23 cellular contexts compared by ENCODE assay signal in the genomic region with DNA sequence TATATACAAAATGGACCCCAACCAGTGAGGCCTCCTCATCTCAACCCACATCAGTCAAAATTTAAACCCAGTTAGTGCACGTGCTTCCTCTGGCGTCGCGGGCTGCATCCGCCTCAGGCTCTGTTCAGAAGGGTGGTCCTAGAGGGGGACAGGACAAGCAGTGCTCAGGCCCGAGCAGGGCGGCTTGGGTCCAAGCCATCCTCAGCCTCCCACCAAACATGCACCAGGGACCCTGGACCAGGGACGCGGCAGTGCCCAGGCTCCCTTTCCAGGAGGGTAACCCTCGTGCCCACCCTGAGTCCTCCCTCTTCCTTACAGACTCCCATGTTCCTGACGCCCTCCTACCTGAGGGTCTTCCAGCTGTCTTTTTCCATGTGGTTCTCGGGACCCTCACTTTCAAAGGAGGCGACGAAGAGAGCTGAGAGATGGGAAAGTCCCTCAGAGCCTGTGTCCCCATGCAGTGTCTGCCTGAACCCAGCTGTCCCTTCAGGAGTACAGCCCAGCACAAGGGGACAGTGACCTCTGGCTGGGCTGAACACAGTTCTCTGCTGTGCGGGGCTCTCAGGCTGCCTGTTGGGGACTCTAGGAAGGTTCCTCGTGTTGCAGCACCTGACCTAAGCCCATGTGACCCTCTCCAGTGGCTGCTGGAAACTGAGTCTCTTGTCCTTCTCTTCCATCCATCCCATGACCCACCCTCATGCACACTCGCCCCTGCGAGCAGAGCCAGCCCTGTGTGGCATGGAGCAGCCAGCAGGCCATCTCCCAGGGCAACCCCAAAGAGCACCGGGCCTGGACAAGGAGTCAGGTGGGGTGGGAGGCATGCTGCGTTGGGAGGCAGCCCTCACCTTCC. TPM values are rescaled to one million over a fixed set of nuclear protein-coding genes. Genes with fewer than 3 reads are reported as not detected.
DNase-seq lines count a peak whose midpoint lies in the region; ATAC-seq, FAIRE-seq and TF ChIP-seq lines count a peak whose summit lies in the region.
"Had no signal": no experiment of that assay in that cellular context is flagged by ENCODE, and none has a peak within 500 bp of the region (broad histone marks: within the 10 kb centered on the region; RNA-seq: fewer than 3 reads in every experiment).

No MANE protein-coding gene starts in this region.

- no peak for TF ChIP-seq CTCF in SK-N-SH (IDR thresholded peaks at IDR 0.05)
- no peak for TF ChIP-seq CTCF in GM13976 (IDR thresholded peaks at IDR 0.05; ENCODE audit: borderline replicate concordance, control extremely low read depth, extremely low read depth, insufficient read depth, missing control alignments)
- no peak for TF ChIP-seq CTCF in smooth muscle cell (IDR thresholded peaks at IDR 0.05; ENCODE audit: borderline replicate concordance, insufficient read depth, poor library complexity, severe bottlenecking)

- 81% methylated on average over 16 of the region's 20 CpGs for WGBS in SK-N-SH (ENCODE audit: low lambda C conversion rate)
- WGBS in smooth muscle cell (ENCODE audit: low lambda C conversion rate), result 97% methylated on average over 20 of the region's 20 CpGs

- DNase-seq in SK-N-SH, result peak; percentile 19
- DNase-seq in GM13976 (ENCODE audit: low spot score), result peak; percentile 26
- peak; percentile 4 to 6 for DNase-seq in frontal cortex (ENCODE audit: low spot score in 2 of 2)
- DNase-seq in posterior vena cava (ENCODE audit: low spot score), result peak; percentile 60
- no peak for DNase-seq in smooth muscle cell (lab: John Stamatoyannopoulos, UW; ENCODE audit: unreplicated experiment)
- DNase-seq: activated gamma-delta T cell treated with Interleukin-2 at 50 U/mL for 16 hours; activated T-cell treated with anti-CD3 and anti-CD28 coated beads for 4 hours; amniotic stem cell; DMS79; glutamatergic neuron; HCEC 1CT; MG63; NCI-H1417; NCI-H2107; NCI-H510A treated with DMSO at 0.1 percent for 48 hours; NK-92 treated with Interleukin-12 subunit alpha and Interleukin-12 subunit beta, amount 100 ng/mL, for 24 hours; stimulated activated CD4-positive, alpha-beta T cell treated with anti-CD3 and anti-CD28 coated beads, Interleukin-1b, Interleukin-23, amount 100 ng/mL, for 48 hours had no signal

- H3K9ac ChIP-seq in SK-N-SH (no peak overlapping the region), smooth muscle cell (ENCODE audit: low read depth) (no peak overlapping the region)

- H2AFZ ChIP-seq in SK-N-SH (ENCODE audit: low read depth), result no peak overlapping the region
- no peak overlapping the region for H2AFZ ChIP-seq in smooth muscle cell (ENCODE audit: low read depth)

- no peaks in the 10 kb centered on the region for H3K9me2 ChIP-seq in SK-N-SH

- POLR2A ChIA-PET in SK-N-SH (lab: Yijun Ruan, JAX), result no interaction called here

- H3K36me3 ChIP-seq in SK-N-SH (replicated peaks in 1 of 2; ENCODE audit: control insufficient read depth in 1 of 2, insufficient read depth in 2 of 2, low read length in 1 of 2), result peaks cover 0 to 4% of the 10 kb centered on the region in 2 experiments
- no peaks in the 10 kb centered on the region for H3K36me3 ChIP-seq in smooth muscle cell (ENCODE audit: low read depth)
- H3K36me3 ChIP-seq: MG63 had no signal

- in situ Hi-C loops in GM13976 (cut with MboI; ENCODE audit: low sequenced_read_pairs, unreplicated experiment), result no loop called here

- H3K27ac ChIP-seq in SK-N-SH (ENCODE audit: low read depth in 2 of 2, low read length in 1 of 2), result no peak overlapping the region
- no peak overlapping the region for H3K27ac ChIP-seq in smooth muscle cell (ENCODE audit: low read depth)
- H3K27ac ChIP-seq: 22Rv1 had no signal

- H3K4me2 ChIP-seq in SK-N-SH (no peak overlapping the region), smooth muscle cell (no peak overlapping the region)

- ATAC-seq in SK-N-SH treated with all-trans-retinoic acid at 6 μM for 48 hours, result no peak
- ATAC-seq in GM19328 (IDR thresholded peaks at IDR 0.05; ENCODE audit: unreplicated experiment), result no peak
- ATAC-seq in GM21447 (IDR thresholded peaks at IDR 0.05; ENCODE audit: unreplicated experiment), result no peak
- ATAC-seq: natural killer cell treated with Interleukin-12 subunit alpha and Interleukin-12 subunit beta and Interleukin-15 and Interleukin-18, amount 100 ng/mL, for 72 hours; Panc1 had no signal

- H3K4me3 ChIP-seq in SK-N-SH (ENCODE audit: low read depth in 2 of 2, low read length in 1 of 2) (no peak overlapping the region), smooth muscle cell (no peak overlapping the region)
- H3K4me3 ChIP-seq: MG63 had no signal

- H3F3A ChIP-seq in SK-N-SH (replicated peaks; ENCODE audit: insufficient read depth) (no peaks in the 10 kb centered on the region), smooth muscle cell (ENCODE audit: low read depth) (no peaks in the 10 kb centered on the region)

- TF ChIP-seq EP300 in SK-N-SH (IDR thresholded peaks at IDR 0.05; ENCODE audit: borderline replicate concordance in 1 of 2, low read depth in 1 of 2, low read length in 1 of 2), result no peak

- no peak for TF ChIP-seq RAD21 in SK-N-SH (IDR thresholded peaks at IDR 0.05; ENCODE audit: low read length)

- H3K9me3 ChIP-seq in SK-N-SH (no peaks in the 10 kb centered on the region), smooth muscle cell (replicated peaks; ENCODE audit: low read depth) (no peaks in the 10 kb centered on the region)
- H3K9me3 ChIP-seq: MG63 had no signal

- intact Hi-C loops in posterior vena cava (cut with DNase I), result no loop called here

- H3K79me2 ChIP-seq in SK-N-SH (ENCODE audit: insufficient read depth), result no peaks in the 10 kb centered on the region
- H3K79me2 ChIP-seq in smooth muscle cell (ENCODE audit: low read depth), result no peaks in the 10 kb centered on the region

- H4K20me1 ChIP-seq in SK-N-SH (ENCODE audit: insufficient read depth) (no peaks in the 10 kb centered on the region), smooth muscle cell (ENCODE audit: low read depth) (peaks cover 17% of the 10 kb centered on the region)

- CTCF ChIA-PET in SK-N-SH (lab: Yijun Ruan, JAX), result no interaction called here

- FAIRE-seq in frontal cortex (lab: Jason Lieb, UNC), result no peak

- H3K4me1 ChIP-seq in SK-N-SH (ENCODE audit: control insufficient read depth in 1 of 2, insufficient read depth in 2 of 2, low read depth in 1 of 2, low read length in 1 of 2) (peaks cover 0 to 9% of the 10 kb centered on the region in 2 experiments; a peak in 1 of 4 replicates), smooth muscle cell (ENCODE audit: low read depth) (no peaks in the 10 kb centered on the region)

- H3K27me3 ChIP-seq in SK-N-SH (ENCODE audit: insufficient read depth) (no peaks in the 10 kb centered on the region), smooth muscle cell (ENCODE audit: low read depth) (no peaks in the 10 kb centered on the region)
- H3K27me3 ChIP-seq: MG63 had no signal

TF ChIP-seq in SK-N-SH, 30 proteins besides CTCF, POLR2A, EP300 and RAD21 (continues in another document):
- TF ChIP-seq ELF1 (IDR thresholded peaks at IDR 0.05) (no peak), TAF1 (IDR thresholded peaks at IDR 0.05; ENCODE audit: borderline replicate concordance, low read depth, low read length) (no peak), FOXJ3 (CRISPR knock-in tag; IDR thresholded peaks at IDR 0.05) (no peak), TCF12 (IDR thresholded peaks at IDR 0.05) (no peak), RCOR1 (IDR thresholded peaks at IDR 0.05; ENCODE audit: low read length) (no peak), TEAD4 (IDR thresholded peaks at IDR 0.05; ENCODE audit: borderline replicate concordance, insufficient read depth) (no peak), NRF1 (IDR thresholded peaks at IDR 0.05; ENCODE audit: low read depth, low read length) (no peak), GABPA (IDR thresholded peaks at IDR 0.05; ENCODE audit: low read depth) (no peak)

TF ChIP-seq in SK-N-SH treated with all-trans-retinoic acid at 6 μM for 48 hours, 23 proteins besides CTCF, POLR2A, EP300 and RAD21:
- no peak for TF ChIP-seq TOX (CRISPR knock-in tag; IDR thresholded peaks at IDR 0.05; ENCODE audit: borderline replicate concordance)
- TF ChIP-seq TCF4 (CRISPR knock-in tag; IDR thresholded peaks at IDR 0.05; ENCODE audit: borderline replicate concordance), result no peak
- TF ChIP-seq ZNF565 (CRISPR knock-in tag; conservative IDR thresholded peaks at IDR 0.05; ENCODE audit: low read depth), result no peak
- no peak for TF ChIP-seq ARNTL (CRISPR knock-in tag; IDR thresholded peaks at IDR 0.05; ENCODE audit: borderline replicate concordance, low read depth)

RNA-seq across cellular contexts. Expression of gene CSGALNACT2, which starts 58.1 kb away (rescaled TPM):
- polyA plus RNA-seq in SK-N-SH (2012; rRNA removed) (11.5 and 16.0 TPM in 2 replicates), smooth muscle cell (29.1 and 35.6 TPM in 2 replicates)
- polyA plus RNA-seq in SK-N-SH (2012; cell fraction: cytosol; rRNA removed), result 16.1 and 21.2 TPM in 2 replicates
- 10.9 and 19.7 TPM in 2 replicates for polyA plus RNA-seq in SK-N-SH (2012; cell fraction: nucleus; rRNA removed)
- total RNA-seq in frontal cortex (87.2 TPM), posterior vena cava (10 to 100 TPM; 31.1 to 31.8 TPM), smooth muscle cell (40.4 and 43.2 TPM in 2 replicates)
